In the genomic region with DNA sequence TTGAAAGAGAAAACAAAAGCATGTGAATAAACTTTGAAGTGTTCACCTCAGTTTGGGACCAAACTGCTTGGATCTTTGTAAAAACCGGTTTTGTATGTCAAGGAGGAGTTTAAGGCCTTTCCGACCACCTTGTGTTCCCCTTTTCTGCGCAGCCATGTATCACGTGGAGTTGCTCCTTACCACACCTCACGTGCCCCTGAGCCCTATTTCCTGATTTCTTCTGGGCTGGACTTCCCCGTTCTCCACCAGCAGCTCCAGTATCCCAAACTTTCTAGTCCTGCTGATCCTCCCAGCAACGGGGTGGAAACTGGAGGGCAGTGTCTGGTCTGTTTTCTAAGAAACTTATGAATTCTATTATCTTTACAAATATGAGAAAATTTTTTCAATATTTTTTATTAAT, we compare ENCODE assay signal across 1 cellular context.
TF ChIP-seq lines count a peak whose summit lies in the region.

No MANE protein-coding gene starts in this region.

TF ChIP-seq in K562, 482 proteins besides CTCF, POLR2A, EP300 and RAD21:
- TF ChIP-seq, protein P1, sequence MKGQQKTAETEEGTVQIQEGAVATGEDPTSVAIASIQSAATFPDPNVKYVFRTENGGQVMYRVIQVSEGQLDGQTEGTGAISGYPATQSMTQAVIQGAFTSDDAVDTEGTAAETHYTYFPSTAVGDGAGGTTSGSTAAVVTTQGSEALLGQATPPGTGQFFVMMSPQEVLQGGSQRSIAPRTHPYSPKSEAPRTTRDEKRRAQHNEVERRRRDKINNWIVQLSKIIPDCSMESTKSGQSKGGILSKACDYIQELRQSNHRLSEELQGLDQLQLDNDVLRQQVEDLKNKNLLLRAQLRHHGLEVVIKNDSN (CRISPR knock-in tag; IDR thresholded peaks at IDR 0.05): peak; percentile 50
- TF ChIP-seq BHLHE40 (IDR thresholded peaks at IDR 0.05; ENCODE audit: low read length): peak; percentile 81
- TF ChIP-seq HNRNPK (IDR thresholded peaks at IDR 0.05; ENCODE audit: low read depth, low read length, poor library complexity, severe bottlenecking): no peak
- TF ChIP-seq SPI1 (IDR thresholded peaks at IDR 0.05; ENCODE audit: borderline replicate concordance, low read depth, low read length): peak; percentile 59; the same call in 1 of the 2 replicates
